In genomic region chr13:33616130-33616529, GRCh38 we compare ENCODE assay signal across 22 cellular contexts.
"Had no signal": no experiment of that assay in that cellular context is flagged by ENCODE, and none has a peak within 500 bp of the region (broad histone marks: within the 10 kb centered on the region; RNA-seq: fewer than 3 reads in every experiment).

No MANE protein-coding gene starts in this region.

- H3K9me3 ChIP-seq: esophagus squamous epithelium, gastrocnemius medialis, left lung, lower lobe of right lung, mucosa of descending colon had no signal

- ATAC-seq: gastrocnemius medialis, heart right ventricle, left cardiac atrium, left lung, left ventricle myocardium superior, lower lobe of right lung, mucosa of descending colon had no signal

- H3K36me3 ChIP-seq: esophagus squamous epithelium, gastrocnemius medialis, heart right ventricle, left lung, lower lobe of right lung had no signal

- H3K27me3 ChIP-seq: dorsolateral prefrontal cortex, esophagus squamous epithelium, gastrocnemius medialis, heart right ventricle, left lung had no signal

- H3K27ac ChIP-seq: coronary artery, esophagus squamous epithelium, gastrocnemius medialis, left lung, lower lobe of right lung had no signal

- DNase-seq: dermis blood vessel endothelial cell; effector CD4-positive, alpha-beta T cell; effector memory CD4-positive, alpha-beta T cell; esophagus squamous epithelium; foreskin fibroblast; foreskin melanocyte; gastrocnemius medialis; glutamatergic neuron; head of caudate nucleus; heart right ventricle; left cardiac atrium; left lung; left ventricle myocardium superior; lower lobe of right lung; mesenchymal stem cell; mucosa of descending colon had no signal

- FAIRE-seq: colon, endothelial cell of umbilical vein, islet of Langerhans, keratinocyte had no signal

- H3K4me3 ChIP-seq: coronary artery, dorsolateral prefrontal cortex, esophagus squamous epithelium, gastrocnemius medialis, heart right ventricle, left lung, lower lobe of right lung, mucosa of descending colon had no signal
